In genomic region chr19:4372630-4373367, GRCh38 we compare ENCODE assay signal across 14 cellular contexts. TPM values are rescaled to one million over a fixed set of nuclear protein-coding genes. Genes with fewer than 3 reads are reported as not detected.
A peak's percentile ranks its signal among the peaks of the same experiment; 100 is the strongest.
DNase-seq lines count a peak whose midpoint lies in the region; ATAC-seq and TF ChIP-seq lines count a peak whose summit lies in the region.
"Had no signal": no experiment of that assay in that cellular context is flagged by ENCODE, and none has a peak within 500 bp of the region (broad histone marks: within the 10 kb centered on the region; RNA-seq: fewer than 3 reads in every experiment).

No MANE protein-coding gene starts in this region.

- no peak for TF ChIP-seq CTCF in CD4-positive, alpha-beta T cell (IDR thresholded peaks at IDR 0.05)
- TF ChIP-seq CTCF in left lung (IDR thresholded peaks at IDR 0.05): no peak

- H3K36me3 ChIP-seq in left lung: peaks cover 0 to 2% of the 10 kb centered on the region in 2 donors

- H3K4me1 Mint-ChIP-seq in CD4-positive, alpha-beta T cell (ENCODE audit: low read depth): peaks cover 44% of the 10 kb centered on the region
- H3K4me1 Mint-ChIP-seq in activated T-helper 1 cell treated with anti-CD3 and anti-CD28 coated beads, Interleukin-12 subunit alpha, Interleukin-12 subunit beta, Interleukin-2, Interleukin-4 antibody, amounts not matched to agents 30 ng/mL and 10 ng/mL and 1 ng/mL, durations not matched to agents 14 hours and 24 hours and 36 hours (ENCODE audit: low read depth): peaks cover 61% of the 10 kb centered on the region
- peaks cover 85% of the 10 kb centered on the region for H3K4me1 Mint-ChIP-seq in stimulated activated effector memory CD8-positive, alpha-beta T cell treated with anti-CD3 and anti-CD28 coated beads, Interleukin-12 subunit alpha, Interleukin-12 subunit beta, amount 100 ng/mL, for 72 hours

- no peaks in the 10 kb centered on the region for H3K27me3 ChIP-seq in CD4-positive, alpha-beta T cell (ENCODE audit: control insufficient read depth, insufficient read depth, low read length)
- H3K27me3 ChIP-seq in left lung: no peaks in the 10 kb centered on the region
- H3K27me3 ChIP-seq: SJSA1 had no signal

- H3K4me3 Mint-ChIP-seq in CD4-positive, alpha-beta T cell: no peak overlapping the region
- H3K4me3 Mint-ChIP-seq in activated T-helper 1 cell treated with anti-CD3 and anti-CD28 coated beads, Interleukin-12 subunit alpha, Interleukin-12 subunit beta, Interleukin-2, Interleukin-4 antibody, amounts not matched to agents 30 ng/mL and 10 ng/mL and 1 ng/mL, durations not matched to agents 14 hours and 24 hours and 36 hours: peak overlapping the region; percentile 19
- no peak overlapping the region for H3K4me3 Mint-ChIP-seq in stimulated activated effector memory CD8-positive, alpha-beta T cell treated with anti-CD3 and anti-CD28 coated beads, Interleukin-12 subunit alpha, Interleukin-12 subunit beta, amount 100 ng/mL, for 72 hours

- peak overlapping the region; percentile 20 for H3K27ac Mint-ChIP-seq in CD4-positive, alpha-beta T cell
- peak overlapping the region; percentile 18 for H3K27ac Mint-ChIP-seq in activated T-helper 1 cell treated with anti-CD3 and anti-CD28 coated beads, Interleukin-12 subunit alpha, Interleukin-12 subunit beta, Interleukin-2, Interleukin-4 antibody, amounts not matched to agents 30 ng/mL and 10 ng/mL and 1 ng/mL, durations not matched to agents 14 hours and 24 hours and 36 hours
- H3K27ac Mint-ChIP-seq in stimulated activated effector memory CD8-positive, alpha-beta T cell treated with anti-CD3 and anti-CD28 coated beads, Interleukin-12 subunit alpha, Interleukin-12 subunit beta, amount 100 ng/mL, for 72 hours: peak overlapping the region; percentile 34

- no peak for ATAC-seq in CD4-positive, alpha-beta T cell (ENCODE audit: poor library complexity)
- ATAC-seq in left lung (no peak), GM21390 (IDR thresholded peaks at IDR 0.05; ENCODE audit: unreplicated experiment) (no peak), GM18909 (IDR thresholded peaks at IDR 0.05; ENCODE audit: poor library complexity, unreplicated experiment) (no peak)
- no peak for ATAC-seq in stimulated activated effector memory CD8-positive, alpha-beta T cell treated with anti-CD3 and anti-CD28 coated beads, Interleukin-12 subunit alpha, Interleukin-12 subunit beta, amount 100 ng/mL, for 72 hours
- ATAC-seq: activated CD4-positive, CD25-positive, alpha-beta regulatory T cell treated with anti-CD3 and anti-CD28 coated beads, Interleukin-2, amount 50 U/mL, for 24 hours had no signal

- no peaks in the 10 kb centered on the region for H3K9me3 Mint-ChIP-seq in CD4-positive, alpha-beta T cell
- H3K9me3 Mint-ChIP-seq in activated T-helper 1 cell treated with anti-CD3 and anti-CD28 coated beads, Interleukin-12 subunit alpha, Interleukin-12 subunit beta, Interleukin-2, Interleukin-4 antibody, amounts not matched to agents 30 ng/mL and 10 ng/mL and 1 ng/mL, durations not matched to agents 14 hours and 24 hours and 36 hours: no peaks in the 10 kb centered on the region
- no peaks in the 10 kb centered on the region for H3K9me3 Mint-ChIP-seq in stimulated activated effector memory CD8-positive, alpha-beta T cell treated with anti-CD3 and anti-CD28 coated beads, Interleukin-12 subunit alpha, Interleukin-12 subunit beta, amount 100 ng/mL, for 72 hours

- H3K4me3 ChIP-seq in left lung: no peak overlapping the region
- H3K4me3 ChIP-seq: SJSA1 had no signal

- POLR2A ChIA-PET in CD4-positive, alpha-beta T cell (lab: Charles Lee): no interaction called here

- H3K4me1 ChIP-seq in left lung: peaks cover 57 to 100% of the 10 kb centered on the region in 2 donors

- no peaks in the 10 kb centered on the region for H3K9me3 ChIP-seq in CD4-positive, alpha-beta T cell (ENCODE audit: control insufficient read depth, low read length)
- H3K9me3 ChIP-seq in left lung: no peaks in the 10 kb centered on the region
- H3K9me3 ChIP-seq: SJSA1 had no signal

- no peak overlapping the region for H3K27ac ChIP-seq in CD4-positive, alpha-beta T cell (ENCODE audit: low read depth, low read length)
- peak overlapping the region; percentile 82 to 92 for H3K27ac ChIP-seq in left lung

- H3K36me3 Mint-ChIP-seq in CD4-positive, alpha-beta T cell (ENCODE audit: low read depth): peaks cover 7% of the 10 kb centered on the region
- H3K36me3 Mint-ChIP-seq in activated T-helper 1 cell treated with anti-CD3 and anti-CD28 coated beads, Interleukin-12 subunit alpha, Interleukin-12 subunit beta, Interleukin-2, Interleukin-4 antibody, amounts not matched to agents 30 ng/mL and 10 ng/mL and 1 ng/mL, durations not matched to agents 14 hours and 24 hours and 36 hours (ENCODE audit: low read depth): no peaks in the 10 kb centered on the region
- peaks cover 41% of the 10 kb centered on the region for H3K36me3 Mint-ChIP-seq in stimulated activated effector memory CD8-positive, alpha-beta T cell treated with anti-CD3 and anti-CD28 coated beads, Interleukin-12 subunit alpha, Interleukin-12 subunit beta, amount 100 ng/mL, for 72 hours

- no peak for DNase-seq in CD4-positive, alpha-beta T cell
- no peak for DNase-seq in activated T-helper 1 cell treated with anti-CD3 and anti-CD28 coated beads, Interleukin-12 subunit alpha, Interleukin-12 subunit beta, Interleukin-2, Interleukin-4 antibody, amounts not matched to agents 30 ng/mL and 10 ng/mL and 1 ng/mL, durations not matched to agents 14 hours and 24 hours and 36 hours (ENCODE audit: low spot score)
- DNase-seq in left lung: no peak
- DNase-seq in stimulated activated effector memory CD8-positive, alpha-beta T cell treated with anti-CD3 and anti-CD28 coated beads, Interleukin-12 subunit alpha, Interleukin-12 subunit beta, amount 100 ng/mL, for 72 hours (ENCODE audit: low spot score in 2 of 2): no peak
- DNase-seq in NK-92 treated with Interleukin-12 subunit alpha and Interleukin-12 subunit beta, amount 100 ng/mL, for 24 hours (lab: John Stamatoyannopoulos, UW): no peak
- no peak for DNase-seq in GM19240 (ENCODE audit: insufficient read length, low spot score)
- DNase-seq: activated effector memory CD4-positive, alpha-beta T cell treated with Interleukin-2 at 50 U/mL for 16 hours; dermis blood vessel endothelial cell; NCI-H2227 treated with DMSO at 0.1 percent for 48 hours; stimulated activated naive CD4-positive, alpha-beta T cell had no signal

- CTCF ChIA-PET in CD4-positive, alpha-beta T cell (lab: Charles Lee): no interaction called here

- no peaks in the 10 kb centered on the region for H3K27me3 Mint-ChIP-seq in CD4-positive, alpha-beta T cell
- no peaks in the 10 kb centered on the region for H3K27me3 Mint-ChIP-seq in activated T-helper 1 cell treated with anti-CD3 and anti-CD28 coated beads, Interleukin-12 subunit alpha, Interleukin-12 subunit beta, Interleukin-2, Interleukin-4 antibody, amounts not matched to agents 30 ng/mL and 10 ng/mL and 1 ng/mL, durations not matched to agents 14 hours and 24 hours and 36 hours (ENCODE audit: insufficient read depth)

- intact Hi-C loops in CD4-positive, alpha-beta T cell (cut with DNase I, micrococcal nuclease): no loop called here
- intact Hi-C loops in activated T-helper 1 cell treated with anti-CD3 and anti-CD28 coated beads, Interleukin-12 subunit alpha, Interleukin-12 subunit beta, Interleukin-2, Interleukin-4 antibody, amounts not matched to agents 30 ng/mL and 10 ng/mL and 1 ng/mL, durations not matched to agents 14 hours and 24 hours and 36 hours (cut with micrococcal nuclease): no loop called here
- intact Hi-C loops in left lung (cut with DNase I): no loop called here

RNA-seq across cellular contexts. Expression of gene SH3GL1, which starts 27.5 kb away (rescaled TPM):
- total RNA-seq in CD4-positive, alpha-beta T cell: 10 to 100 TPM; 39.3 to 40.9 TPM
- total RNA-seq in activated T-helper 1 cell treated with anti-CD3 and anti-CD28 coated beads, Interleukin-12 subunit alpha, Interleukin-12 subunit beta, Interleukin-2, Interleukin-4 antibody, amounts not matched to agents 30 ng/mL and 10 ng/mL and 1 ng/mL, durations not matched to agents 14 hours and 24 hours and 36 hours: 50.3 and 54.2 TPM in 2 replicates
- 10 to 100 TPM; 64.6 to 71.8 TPM for total RNA-seq in left lung

RNA-seq across cellular contexts. Expression of gene MPND, which starts 29.4 kb away (rescaled TPM):
- 10 to 100 TPM; 10.3 to 11.0 TPM for total RNA-seq in CD4-positive, alpha-beta T cell
- 15.7 and 19.3 TPM in 2 replicates for total RNA-seq in activated T-helper 1 cell treated with anti-CD3 and anti-CD28 coated beads, Interleukin-12 subunit alpha, Interleukin-12 subunit beta, Interleukin-2, Interleukin-4 antibody, amounts not matched to agents 30 ng/mL and 10 ng/mL and 1 ng/mL, durations not matched to agents 14 hours and 24 hours and 36 hours
- 10 to 100 TPM; 21.9 to 31.3 TPM for total RNA-seq in left lung

RNA-seq across cellular contexts. Expression of gene CHAF1A, which starts 29.6 kb away (rescaled TPM):
- total RNA-seq in CD4-positive, alpha-beta T cell: 10 to 100 TPM; 27.5 to 27.8 TPM
- 106 and 107 TPM in 2 replicates for total RNA-seq in activated T-helper 1 cell treated with anti-CD3 and anti-CD28 coated beads, Interleukin-12 subunit alpha, Interleukin-12 subunit beta, Interleukin-2, Interleukin-4 antibody, amounts not matched to agents 30 ng/mL and 10 ng/mL and 1 ng/mL, durations not matched to agents 14 hours and 24 hours and 36 hours
- total RNA-seq in left lung: 10 to 100 TPM; 15.6 to 24.1 TPM

RNA-seq across cellular contexts. Expression of gene STAP2, which starts 34.2 kb away (rescaled TPM):
- 1 to 10 TPM; 1.7 to 1.8 TPM for total RNA-seq in CD4-positive, alpha-beta T cell
- 12.9 and 15.0 TPM in 2 replicates for total RNA-seq in activated T-helper 1 cell treated with anti-CD3 and anti-CD28 coated beads, Interleukin-12 subunit alpha, Interleukin-12 subunit beta, Interleukin-2, Interleukin-4 antibody, amounts not matched to agents 30 ng/mL and 10 ng/mL and 1 ng/mL, durations not matched to agents 14 hours and 24 hours and 36 hours
- total RNA-seq in left lung: 10 to 100 TPM; 14.1 to 28.1 TPM
